8 cellular contexts compared by ENCODE assay signal in genomic region chr19:2488405-2488941, GRCh38. TPM values are rescaled to one million over a fixed set of nuclear protein-coding genes. Genes with fewer than 3 reads are reported as not detected.
DNase-seq lines count a peak whose midpoint lies in the region; ATAC-seq and TF ChIP-seq lines count a peak whose summit lies in the region.

No MANE protein-coding gene starts in this region.

- POLR2A ChIA-PET in activated CD4-positive, alpha-beta memory T cell treated with anti-CD3 and anti-CD28 coated beads for 36 hours (lab: Charles Lee): interaction anchor here (1.6 kb wide), 1 partner anchor 12 kb away, joined by 4 read pairs; the partner anchor contains the start of gene GADD45B
- POLR2A ChIA-PET in activated CD4-positive, alpha-beta memory T cell treated with anti-CD3 and anti-CD28 coated beads, Interleukin-2, amount 10 ng/mL, durations not matched to agents 7 days and 5 days (lab: Charles Lee): interaction anchor here (0.9 to 4.3 kb wide), 3 partner anchors 11 to 32 kb away, joined by 4 to 19 read pairs (median 4); partner anchors contain the start of genes GADD45B and LMNB2

- peak overlapping the region; percentile 12 for H3K4me3 Mint-ChIP-seq in activated CD4-positive, alpha-beta memory T cell treated with anti-CD3 and anti-CD28 coated beads for 36 hours
- H3K4me3 Mint-ChIP-seq in activated CD4-positive, alpha-beta memory T cell treated with anti-CD3 and anti-CD28 coated beads, Interleukin-2, amount 10 ng/mL, durations not matched to agents 7 days and 5 days: no peak overlapping the region

- H3K23ac ChIP-seq in mesenchymal stem cell (ENCODE audit: low read length in 2 of 2): no peak overlapping the region

- no peak overlapping the region for H3K14ac ChIP-seq in mesenchymal stem cell (ENCODE audit: low read length in 2 of 2)

- H2AK5ac ChIP-seq in mesenchymal stem cell (ENCODE audit: low read length, severe bottlenecking): no peak overlapping the region

- WGBS in mesenchymal stem cell: 31% methylated on average over 29 of the region's 32 CpGs
- 2 to 3% methylated on average over 26 to 32 of the region's 32 CpGs for WGBS in testis, 2 donors

- no peaks in the 10 kb centered on the region for H3K36me3 Mint-ChIP-seq in activated CD4-positive, alpha-beta memory T cell treated with anti-CD3 and anti-CD28 coated beads for 36 hours
- no peaks in the 10 kb centered on the region for H3K36me3 Mint-ChIP-seq in activated CD4-positive, alpha-beta memory T cell treated with anti-CD3 and anti-CD28 coated beads, Interleukin-2, amount 10 ng/mL, durations not matched to agents 7 days and 5 days (ENCODE audit: low read depth)

- H3K4ac ChIP-seq in mesenchymal stem cell (ENCODE audit: low read depth in 1 of 2, low read length in 2 of 2): peak overlapping the region; percentile 54 to 55

- no peak overlapping the region for H4K91ac ChIP-seq in mesenchymal stem cell (ENCODE audit: low read length)

- H3K27me3 Mint-ChIP-seq in activated CD4-positive, alpha-beta memory T cell treated with anti-CD3 and anti-CD28 coated beads for 36 hours: peaks cover 35% of the 10 kb centered on the region
- H3K27me3 Mint-ChIP-seq in activated CD4-positive, alpha-beta memory T cell treated with anti-CD3 and anti-CD28 coated beads, Interleukin-2, amount 10 ng/mL, durations not matched to agents 7 days and 5 days: peaks cover 57% of the 10 kb centered on the region

- H3K79me1 ChIP-seq in mesenchymal stem cell (replicated peaks; ENCODE audit: low read length, poor library complexity, severe bottlenecking): no peaks in the 10 kb centered on the region

- no peak for TF ChIP-seq POLR2A in testis (IDR thresholded peaks at IDR 0.05)

- H3K9me3 ChIP-seq in mesenchymal stem cell (ENCODE audit: control insufficient read depth, low read length): peaks cover 4% of the 10 kb centered on the region
- H3K9me3 ChIP-seq in testis: no peaks in the 10 kb centered on the region

- H3K27ac Mint-ChIP-seq in activated CD4-positive, alpha-beta memory T cell treated with anti-CD3 and anti-CD28 coated beads for 36 hours: no peak overlapping the region
- no peak overlapping the region for H3K27ac Mint-ChIP-seq in activated CD4-positive, alpha-beta memory T cell treated with anti-CD3 and anti-CD28 coated beads, Interleukin-2, amount 10 ng/mL, durations not matched to agents 7 days and 5 days

- DNase-seq in activated CD4-positive, alpha-beta memory T cell treated with anti-CD3 and anti-CD28 coated beads for 36 hours: peak; percentile 16
- no peak for DNase-seq in activated CD4-positive, alpha-beta memory T cell treated with anti-CD3 and anti-CD28 coated beads, Interleukin-2, amount 10 ng/mL, durations not matched to agents 7 days and 5 days
- no peak for DNase-seq in coronary artery (ENCODE audit: low spot score)
- no peak for DNase-seq in mesenchymal stem cell
- DNase-seq in testis: no peak
- no peak for DNase-seq in NCI-H1417 treated with DMSO at 0.1 percent for 48 hours (lab: John Stamatoyannopoulos, UW)
- DNase-seq in mucosa of gallbladder (ENCODE audit: low spot score): no peak

- no peaks in the 10 kb centered on the region for H3K36me3 ChIP-seq in mesenchymal stem cell (ENCODE audit: control insufficient read depth in 1 of 2, insufficient read depth in 2 of 2, low read depth in 1 of 2, low read length in 2 of 2)
- no peaks in the 10 kb centered on the region for H3K36me3 ChIP-seq in testis (ENCODE audit: low read depth, missing control alignments)

- intact Hi-C loops in activated CD4-positive, alpha-beta memory T cell treated with anti-CD3 and anti-CD28 coated beads for 36 hours (cut with micrococcal nuclease): no loop called here
- intact Hi-C loops in testis (cut with DNase I; ENCODE audit: low total_unique reads): no loop called here

- CTCF ChIA-PET in activated CD4-positive, alpha-beta memory T cell treated with anti-CD3 and anti-CD28 coated beads for 36 hours (lab: Charles Lee): interaction anchor here (0.9 kb wide), 1 partner anchor 69 kb away, joined by 3 read pairs; no protein-coding TSS in a partner anchor
- CTCF ChIA-PET in activated CD4-positive, alpha-beta memory T cell treated with anti-CD3 and anti-CD28 coated beads, Interleukin-2, amount 10 ng/mL, durations not matched to agents 7 days and 5 days (lab: Charles Lee): no interaction called here

- H3K27ac ChIP-seq in coronary artery: peak overlapping the region; percentile 65 to 80
- no peak overlapping the region for H3K27ac ChIP-seq in mesenchymal stem cell (ENCODE audit: low read length, poor library complexity, severe bottlenecking)
- H3K27ac ChIP-seq in testis: no peak overlapping the region

- ATAC-seq in HG03095 (IDR thresholded peaks at IDR 0.05; ENCODE audit: unreplicated experiment): no peak

- H3K4me1 ChIP-seq in mesenchymal stem cell (ENCODE audit: control insufficient read depth, insufficient read depth, low read depth, low read length): peaks cover 23% of the 10 kb centered on the region
- H3K4me1 ChIP-seq in testis: peaks cover 15% of the 10 kb centered on the region

- peak overlapping the region; percentile 75 for H3K4me3 ChIP-seq in coronary artery
- H3K4me3 ChIP-seq in mesenchymal stem cell (ENCODE audit: insufficient read depth in 1 of 2, low read depth in 1 of 2, low read length in 2 of 2): peak overlapping the region in 1 of 2 experiments; percentile 65
- H3K4me3 ChIP-seq in testis: peak overlapping the region; percentile 10 to 44

- H3K9ac ChIP-seq in mesenchymal stem cell (ENCODE audit: low read length): peak overlapping the region; percentile 1

- no peak overlapping the region for H2BK5ac ChIP-seq in mesenchymal stem cell (ENCODE audit: low read depth, low read length, poor library complexity, severe bottlenecking)

- H2AFZ ChIP-seq in mesenchymal stem cell (ENCODE audit: low read depth, low read length): no peak overlapping the region

- no peak overlapping the region for H4K8ac ChIP-seq in mesenchymal stem cell (ENCODE audit: low read length)

- no peak overlapping the region for H2BK15ac ChIP-seq in mesenchymal stem cell (ENCODE audit: low read depth, poor library complexity, severe bottlenecking)

- peak overlapping the region in 1 of 2 experiments; percentile 72 for H2BK12ac ChIP-seq in mesenchymal stem cell (ENCODE audit: low read length in 2 of 2)

- no peak for TF ChIP-seq CTCF in coronary artery (IDR thresholded peaks at IDR 0.05)
- TF ChIP-seq CTCF in testis (IDR thresholded peaks at IDR 0.05): no peak

- peaks cover 16% of the 10 kb centered on the region for H3K4me1 Mint-ChIP-seq in activated CD4-positive, alpha-beta memory T cell treated with anti-CD3 and anti-CD28 coated beads for 36 hours (ENCODE audit: low read depth)
- peaks cover 27% of the 10 kb centered on the region for H3K4me1 Mint-ChIP-seq in activated CD4-positive, alpha-beta memory T cell treated with anti-CD3 and anti-CD28 coated beads, Interleukin-2, amount 10 ng/mL, durations not matched to agents 7 days and 5 days

- H3K27me3 ChIP-seq in mesenchymal stem cell (ENCODE audit: control insufficient read depth in 1 of 2, insufficient read depth in 1 of 2, low read length in 2 of 2) (peaks cover 0 to 15% of the 10 kb centered on the region in 2 experiments), testis (no peaks in the 10 kb centered on the region)

- H3K9me3 Mint-ChIP-seq in activated CD4-positive, alpha-beta memory T cell treated with anti-CD3 and anti-CD28 coated beads for 36 hours: peaks cover 8% of the 10 kb centered on the region
- peaks cover 3% of the 10 kb centered on the region for H3K9me3 Mint-ChIP-seq in activated CD4-positive, alpha-beta memory T cell treated with anti-CD3 and anti-CD28 coated beads, Interleukin-2, amount 10 ng/mL, durations not matched to agents 7 days and 5 days

- peak overlapping the region; percentile 41 for H3K4me2 ChIP-seq in mesenchymal stem cell (ENCODE audit: low read length, poor library complexity, severe bottlenecking)

- H2BK120ac ChIP-seq in mesenchymal stem cell (ENCODE audit: low read depth, low read length): peak overlapping the region; percentile 61

- H3K18ac ChIP-seq in mesenchymal stem cell (ENCODE audit: low read depth in 1 of 2, low read length in 2 of 2): peak overlapping the region; percentile 60 to 67

RNA-seq across cellular contexts. Expression of gene GADD45B, which starts 12.5 kb away (rescaled TPM):
- 10 to 100 TPM; 34.5 to 38.1 TPM for total RNA-seq in activated CD4-positive, alpha-beta memory T cell treated with anti-CD3 and anti-CD28 coated beads for 36 hours
- total RNA-seq in activated CD4-positive, alpha-beta memory T cell treated with anti-CD3 and anti-CD28 coated beads, Interleukin-2, amount 10 ng/mL, durations not matched to agents 7 days and 5 days: 10 to 100 TPM; 52.2 to 54.3 TPM
- 57.8 TPM for polyA plus RNA-seq in mesenchymal stem cell (2013, experiment 1 of 2)
- polyA plus RNA-seq in mesenchymal stem cell (2013, experiment 2 of 2): 51.9 TPM
- total RNA-seq in testis: 10 to 100 TPM; 30.5 to 59.7 TPM
- polyA plus RNA-seq in testis (ENCODE audit: insufficient read depth, low read depth, low replicate concordance): 16.9 TPM
- total RNA-seq in mucosa of gallbladder: 59.8 TPM

RNA-seq across cellular contexts. Expression of gene LMNB2, which starts 31.7 kb away (rescaled TPM):
- 100 to 1,000 TPM; 100 to 104 TPM for total RNA-seq in activated CD4-positive, alpha-beta memory T cell treated with anti-CD3 and anti-CD28 coated beads for 36 hours
- total RNA-seq in activated CD4-positive, alpha-beta memory T cell treated with anti-CD3 and anti-CD28 coated beads, Interleukin-2, amount 10 ng/mL, durations not matched to agents 7 days and 5 days: 10 to 100 TPM; 92.9 to 96.6 TPM
- polyA plus RNA-seq in mesenchymal stem cell (2013, experiment 1 of 2): 37.7 TPM
- 35.4 TPM for polyA plus RNA-seq in mesenchymal stem cell (2013, experiment 2 of 2)
- total RNA-seq in testis (10 to 100 TPM; 69.4 to 69.7 TPM), mucosa of gallbladder (23.9 TPM)
- polyA plus RNA-seq in testis (ENCODE audit: insufficient read depth, low read depth, low replicate concordance): 77.4 TPM

Comparison
In these comparisons a context has a peak if more than half of its experiments do, and no peak if none do; other contexts are left out.
1. H3K27ac ChIP-seq: peak in coronary artery (2 of 2); none in mesenchymal stem cell (single experiment) and testis (0 of 2).